ENCODE assay signal across 1 cellular context in the genomic region with DNA sequence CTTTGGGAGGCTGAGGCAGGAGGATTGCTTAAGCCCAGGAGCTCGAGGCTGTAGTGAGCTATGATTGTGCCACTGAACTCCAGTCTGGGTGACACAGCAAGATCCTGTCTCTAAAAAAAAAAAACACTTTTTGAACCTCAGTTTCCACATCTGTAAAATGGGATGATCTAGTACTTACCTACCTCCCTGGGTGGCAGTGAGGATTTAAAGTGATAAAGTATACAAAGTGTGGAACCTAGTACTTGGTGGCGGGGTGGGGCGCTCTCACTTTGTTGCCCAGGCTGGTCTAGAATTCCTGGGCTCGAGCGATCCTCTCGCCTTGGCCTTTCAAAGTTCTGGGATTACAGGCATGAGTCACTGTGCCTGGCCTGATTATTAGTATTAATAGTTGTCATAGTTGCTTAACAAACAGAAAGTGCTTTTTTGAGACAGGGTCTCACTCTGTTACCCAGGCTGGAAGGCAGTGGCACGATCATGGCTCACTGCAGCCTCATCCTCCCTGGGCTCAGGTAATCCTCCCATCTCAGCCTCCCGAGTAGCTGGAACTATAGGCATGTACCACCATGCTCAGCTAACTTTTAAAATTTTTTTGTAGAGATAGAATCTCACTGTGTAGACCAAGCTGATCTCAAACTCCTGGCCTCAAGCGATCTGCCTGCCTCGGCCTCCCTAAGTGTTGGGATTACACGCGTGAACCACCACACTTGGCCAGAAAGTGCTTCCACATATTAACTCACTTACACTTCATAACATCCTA.
TF ChIP-seq lines count a peak whose summit lies in the region.

No MANE protein-coding gene starts in this region.

TF ChIP-seq in HepG2, 621 proteins besides CTCF, POLR2A, EP300 and RAD21 (continued from another document):
- TF ChIP-seq, protein P1, sequence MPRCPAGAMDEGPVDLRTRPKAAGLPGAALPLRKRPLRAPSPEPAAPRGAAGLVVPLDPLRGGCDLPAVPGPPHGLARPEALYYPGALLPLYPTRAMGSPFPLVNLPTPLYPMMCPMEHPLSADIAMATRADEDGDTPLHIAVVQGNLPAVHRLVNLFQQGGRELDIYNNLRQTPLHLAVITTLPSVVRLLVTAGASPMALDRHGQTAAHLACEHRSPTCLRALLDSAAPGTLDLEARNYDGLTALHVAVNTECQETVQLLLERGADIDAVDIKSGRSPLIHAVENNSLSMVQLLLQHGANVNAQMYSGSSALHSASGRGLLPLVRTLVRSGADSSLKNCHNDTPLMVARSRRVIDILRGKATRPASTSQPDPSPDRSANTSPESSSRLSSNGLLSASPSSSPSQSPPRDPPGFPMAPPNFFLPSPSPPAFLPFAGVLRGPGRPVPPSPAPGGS (CRISPR knock-in tag; IDR thresholded peaks at IDR 0.05): no peak
- TF ChIP-seq, protein P2, sequence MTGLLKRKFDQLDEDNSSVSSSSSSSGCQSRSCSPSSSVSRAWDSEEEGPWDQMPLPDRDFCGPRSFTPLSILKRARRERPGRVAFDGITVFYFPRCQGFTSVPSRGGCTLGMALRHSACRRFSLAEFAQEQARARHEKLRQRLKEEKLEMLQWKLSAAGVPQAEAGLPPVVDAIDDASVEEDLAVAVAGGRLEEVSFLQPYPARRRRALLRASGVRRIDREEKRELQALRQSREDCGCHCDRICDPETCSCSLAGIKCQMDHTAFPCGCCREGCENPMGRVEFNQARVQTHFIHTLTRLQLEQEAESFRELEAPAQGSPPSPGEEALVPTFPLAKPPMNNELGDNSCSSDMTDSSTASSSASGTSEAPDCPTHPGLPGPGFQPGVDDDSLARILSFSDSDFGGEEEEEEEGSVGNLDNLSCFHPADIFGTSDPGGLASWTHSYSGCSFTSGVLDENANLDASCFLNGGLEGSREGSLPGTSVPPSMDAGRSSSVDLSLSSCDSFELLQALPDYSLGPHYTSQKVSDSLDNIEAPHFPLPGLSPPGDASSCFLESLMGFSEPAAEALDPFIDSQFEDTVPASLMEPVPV (CRISPR knock-in tag; IDR thresholded peaks at IDR 0.05): 0 out of 2 replicates have a peak, but pooled peaks have one; percentile 37
- TF ChIP-seq ARID2 (CRISPR knock-in tag; IDR thresholded peaks at IDR 0.05; ENCODE audit: borderline replicate concordance) (0 out of 2 replicates have a peak, but pooled peaks have one; percentile 32), ZNF629 (CRISPR knock-in tag; conservative IDR thresholded peaks at IDR 0.05) (peak; percentile 99), KDM1A (CRISPR knock-in tag; IDR thresholded peaks at IDR 0.05) (peak; percentile 93), ASH2L (IDR thresholded peaks at IDR 0.05; ENCODE audit: insufficient read length, low read depth, low read length) (no peak), PHF20 (CRISPR knock-in tag; IDR thresholded peaks at IDR 0.05) (no peak), DPF2 (CRISPR knock-in tag; IDR thresholded peaks at IDR 0.05; ENCODE audit: borderline replicate concordance, low read depth) (no peak), ZBTB38 (CRISPR knock-in tag; IDR thresholded peaks at IDR 0.05) (0 out of 2 replicates have a peak, but pooled peaks have one; percentile 29), BORCS8-MEF2B (CRISPR knock-in tag; IDR thresholded peaks at IDR 0.05) (peak; percentile 39; the same call in 1 of the 2 replicates), ZNF234 (CRISPR knock-in tag; conservative IDR thresholded peaks at IDR 0.05) (0 out of 2 replicates have a peak, but pooled peaks have one; percentile 7), RORA (CRISPR knock-in tag; IDR thresholded peaks at IDR 0.05) (no peak), MTF1 (CRISPR knock-in tag; IDR thresholded peaks at IDR 0.05) (no peak), TAF15 (IDR thresholded peaks at IDR 0.05; ENCODE audit: low read depth, low read length, poor library complexity, severe bottlenecking) (no peak), ZFP36L1 (CRISPR knock-in tag; IDR thresholded peaks at IDR 0.05) (no peak), NFE2 (CRISPR knock-in tag; IDR thresholded peaks at IDR 0.05) (peak; percentile 9; the same call in 1 of the 2 replicates), ZNF652 (CRISPR knock-in tag; IDR thresholded peaks at IDR 0.05; ENCODE audit: borderline replicate concordance, low read depth) (no peak), FOSL2 (CRISPR knock-in tag; IDR thresholded peaks at IDR 0.05) (peak; percentile 54), ZMYM2 (CRISPR knock-in tag; IDR thresholded peaks at IDR 0.05) (peak; percentile 70; the same call in 1 of the 2 replicates), ZKSCAN5 (CRISPR knock-in tag; IDR thresholded peaks at IDR 0.05) (no peak), CHD4 (IDR thresholded peaks at IDR 0.05; ENCODE audit: borderline replicate concordance, low read length) (peak; percentile 99), NR3C1 (CRISPR knock-in tag; IDR thresholded peaks at IDR 0.05) (no peak), DR1 (CRISPR knock-in tag; IDR thresholded peaks at IDR 0.05) (no peak), AKAP8 (CRISPR knock-in tag; IDR thresholded peaks at IDR 0.05) (no peak), ZNF83 (CRISPR knock-in tag; IDR thresholded peaks at IDR 0.05; ENCODE audit: borderline replicate concordance) (no peak), GATAD2A (CRISPR knock-in tag; IDR thresholded peaks at IDR 0.05) (no peak), ZNF337 (CRISPR knock-in tag; IDR thresholded peaks at IDR 0.05; ENCODE audit: borderline replicate concordance, low read depth) (no peak), TAF1 (CRISPR knock-in tag; IDR thresholded peaks at IDR 0.05) (0 out of 2 replicates have a peak, but pooled peaks have one; percentile 3), HMGA1 (CRISPR knock-in tag; conservative IDR thresholded peaks at IDR 0.05) (no peak), ZNF264 (CRISPR knock-in tag; IDR thresholded peaks at IDR 0.05) (no peak), GABPA (IDR thresholded peaks at IDR 0.05; ENCODE audit: low read depth, low read length) (no peak), GABPA (CRISPR knock-in tag; IDR thresholded peaks at IDR 0.05; ENCODE audit: low read depth) (no peak)
- TF ChIP-seq, protein P3, sequence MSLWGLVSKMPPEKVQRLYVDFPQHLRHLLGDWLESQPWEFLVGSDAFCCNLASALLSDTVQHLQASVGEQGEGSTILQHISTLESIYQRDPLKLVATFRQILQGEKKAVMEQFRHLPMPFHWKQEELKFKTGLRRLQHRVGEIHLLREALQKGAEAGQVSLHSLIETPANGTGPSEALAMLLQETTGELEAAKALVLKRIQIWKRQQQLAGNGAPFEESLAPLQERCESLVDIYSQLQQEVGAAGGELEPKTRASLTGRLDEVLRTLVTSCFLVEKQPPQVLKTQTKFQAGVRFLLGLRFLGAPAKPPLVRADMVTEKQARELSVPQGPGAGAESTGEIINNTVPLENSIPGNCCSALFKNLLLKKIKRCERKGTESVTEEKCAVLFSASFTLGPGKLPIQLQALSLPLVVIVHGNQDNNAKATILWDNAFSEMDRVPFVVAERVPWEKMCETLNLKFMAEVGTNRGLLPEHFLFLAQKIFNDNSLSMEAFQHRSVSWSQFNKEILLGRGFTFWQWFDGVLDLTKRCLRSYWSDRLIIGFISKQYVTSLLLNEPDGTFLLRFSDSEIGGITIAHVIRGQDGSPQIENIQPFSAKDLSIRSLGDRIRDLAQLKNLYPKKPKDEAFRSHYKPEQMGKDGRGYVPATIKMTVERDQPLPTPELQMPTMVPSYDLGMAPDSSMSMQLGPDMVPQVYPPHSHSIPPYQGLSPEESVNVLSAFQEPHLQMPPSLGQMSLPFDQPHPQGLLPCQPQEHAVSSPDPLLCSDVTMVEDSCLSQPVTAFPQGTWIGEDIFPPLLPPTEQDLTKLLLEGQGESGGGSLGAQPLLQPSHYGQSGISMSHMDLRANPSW (CRISPR knock-in tag; IDR thresholded peaks at IDR 0.05; ENCODE audit: borderline replicate concordance): 0 out of 2 replicates have a peak, but pooled peaks have one; percentile 54
- TF ChIP-seq, protein P4, sequence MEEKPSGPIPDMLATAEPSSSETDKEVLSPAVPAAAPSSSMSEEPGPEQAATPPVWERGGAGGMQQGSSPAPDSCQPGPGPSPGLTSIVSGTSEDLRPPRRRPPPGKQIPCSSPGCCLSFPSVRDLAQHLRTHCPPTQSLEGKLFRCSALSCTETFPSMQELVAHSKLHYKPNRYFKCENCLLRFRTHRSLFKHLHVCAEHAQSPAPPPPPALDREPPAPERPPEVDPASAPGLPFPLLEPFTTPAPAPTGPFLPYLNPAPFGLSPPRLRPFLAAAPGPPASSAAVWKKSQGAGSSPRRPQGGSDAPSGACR (CRISPR knock-in tag; IDR thresholded peaks at IDR 0.05): 0 out of 2 replicates have a peak, but pooled peaks have one; percentile 6
- TF ChIP-seq, protein P5, sequence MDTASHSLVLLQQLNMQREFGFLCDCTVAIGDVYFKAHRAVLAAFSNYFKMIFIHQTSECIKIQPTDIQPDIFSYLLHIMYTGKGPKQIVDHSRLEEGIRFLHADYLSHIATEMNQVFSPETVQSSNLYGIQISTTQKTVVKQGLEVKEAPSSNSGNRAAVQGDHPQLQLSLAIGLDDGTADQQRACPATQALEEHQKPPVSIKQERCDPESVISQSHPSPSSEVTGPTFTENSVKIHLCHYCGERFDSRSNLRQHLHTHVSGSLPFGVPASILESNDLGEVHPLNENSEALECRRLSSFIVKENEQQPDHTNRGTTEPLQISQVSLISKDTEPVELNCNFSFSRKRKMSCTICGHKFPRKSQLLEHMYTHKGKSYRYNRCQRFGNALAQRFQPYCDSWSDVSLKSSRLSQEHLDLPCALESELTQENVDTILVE (CRISPR knock-in tag; IDR thresholded peaks at IDR 0.05): 0 out of 2 replicates have a peak, but pooled peaks have one; percentile 24
- TF ChIP-seq, protein P6, sequence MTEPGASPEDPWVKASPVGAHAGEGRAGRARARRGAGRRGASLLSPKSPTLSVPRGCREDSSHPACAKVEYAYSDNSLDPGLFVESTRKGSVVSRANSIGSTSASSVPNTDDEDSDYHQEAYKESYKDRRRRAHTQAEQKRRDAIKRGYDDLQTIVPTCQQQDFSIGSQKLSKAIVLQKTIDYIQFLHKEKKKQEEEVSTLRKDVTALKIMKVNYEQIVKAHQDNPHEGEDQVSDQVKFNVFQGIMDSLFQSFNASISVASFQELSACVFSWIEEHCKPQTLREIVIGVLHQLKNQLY (CRISPR knock-in tag; IDR thresholded peaks at IDR 0.05): no peak
- TF ChIP-seq, protein P7, sequence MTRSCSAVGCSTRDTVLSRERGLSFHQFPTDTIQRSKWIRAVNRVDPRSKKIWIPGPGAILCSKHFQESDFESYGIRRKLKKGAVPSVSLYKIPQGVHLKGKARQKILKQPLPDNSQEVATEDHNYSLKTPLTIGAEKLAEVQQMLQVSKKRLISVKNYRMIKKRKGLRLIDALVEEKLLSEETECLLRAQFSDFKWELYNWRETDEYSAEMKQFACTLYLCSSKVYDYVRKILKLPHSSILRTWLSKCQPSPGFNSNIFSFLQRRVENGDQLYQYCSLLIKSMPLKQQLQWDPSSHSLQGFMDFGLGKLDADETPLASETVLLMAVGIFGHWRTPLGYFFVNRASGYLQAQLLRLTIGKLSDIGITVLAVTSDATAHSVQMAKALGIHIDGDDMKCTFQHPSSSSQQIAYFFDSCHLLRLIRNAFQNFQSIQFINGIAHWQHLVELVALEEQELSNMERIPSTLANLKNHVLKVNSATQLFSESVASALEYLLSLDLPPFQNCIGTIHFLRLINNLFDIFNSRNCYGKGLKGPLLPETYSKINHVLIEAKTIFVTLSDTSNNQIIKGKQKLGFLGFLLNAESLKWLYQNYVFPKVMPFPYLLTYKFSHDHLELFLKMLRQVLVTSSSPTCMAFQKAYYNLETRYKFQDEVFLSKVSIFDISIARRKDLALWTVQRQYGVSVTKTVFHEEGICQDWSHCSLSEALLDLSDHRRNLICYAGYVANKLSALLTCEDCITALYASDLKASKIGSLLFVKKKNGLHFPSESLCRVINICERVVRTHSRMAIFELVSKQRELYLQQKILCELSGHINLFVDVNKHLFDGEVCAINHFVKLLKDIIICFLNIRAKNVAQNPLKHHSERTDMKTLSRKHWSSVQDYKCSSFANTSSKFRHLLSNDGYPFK (CRISPR knock-in tag; IDR thresholded peaks at IDR 0.05; ENCODE audit: borderline replicate concordance): 0 out of 2 replicates have a peak, but pooled peaks have one; percentile 35
- TF ChIP-seq, protein P8, sequence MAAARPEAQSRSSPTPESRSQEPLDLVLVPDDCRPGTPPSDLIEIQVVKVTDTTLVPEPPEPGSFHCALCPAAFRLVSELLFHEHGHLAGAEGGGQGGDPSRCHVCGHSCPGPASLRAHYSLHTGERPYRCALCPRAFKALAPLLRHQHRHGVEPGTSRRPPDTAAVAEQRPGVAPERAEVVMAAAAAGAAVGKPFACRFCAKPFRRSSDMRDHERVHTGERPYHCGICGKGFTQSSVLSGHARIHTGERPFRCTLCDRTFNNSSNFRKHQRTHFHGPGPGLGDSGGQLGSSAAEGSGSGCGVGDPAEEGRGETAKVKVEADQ (CRISPR knock-in tag; IDR thresholded peaks at IDR 0.05; ENCODE audit: borderline replicate concordance): peak; percentile 95; the same call in 1 of the 2 replicates
